In the genomic region with DNA sequence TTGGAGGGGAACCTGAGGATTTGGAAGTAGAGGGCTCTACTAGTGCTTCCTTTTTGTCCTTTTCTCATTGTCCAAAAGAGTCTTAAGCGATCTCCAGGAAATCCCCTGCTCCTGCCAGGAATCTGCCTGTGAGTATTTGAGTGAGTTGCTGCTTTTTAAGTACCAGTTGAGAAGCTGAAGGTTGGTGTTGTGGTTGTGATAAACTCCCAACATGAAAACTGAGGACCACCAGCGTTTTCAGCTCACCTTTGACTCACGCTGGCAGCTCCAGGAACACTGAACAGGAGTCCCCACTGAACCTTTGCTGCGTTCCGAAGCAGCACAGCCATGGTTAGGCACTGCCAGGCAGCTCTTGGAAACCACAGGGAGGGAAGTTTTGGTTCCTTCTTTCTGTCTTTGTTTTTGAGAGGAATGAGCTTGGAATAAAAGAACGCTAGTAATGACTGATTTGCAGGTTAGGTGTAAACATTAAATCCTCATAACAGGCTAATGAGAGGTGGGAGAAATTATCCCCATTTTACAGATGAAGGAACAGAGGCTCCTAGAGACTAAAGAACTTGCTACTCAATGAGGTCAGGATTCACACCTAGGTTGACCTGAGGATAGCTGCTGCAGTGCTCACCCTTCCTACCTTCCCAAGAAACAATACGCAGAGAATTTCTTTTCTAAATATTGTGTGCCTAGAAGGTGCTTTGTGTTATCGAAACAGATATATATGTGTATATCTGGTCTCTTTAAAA, we compare ENCODE assay signal across 9 cellular contexts.
A peak's percentile ranks its signal among the peaks of the same experiment; 100 is the strongest.
DNase-seq lines count a peak whose midpoint lies in the region; ATAC-seq and TF ChIP-seq lines count a peak whose summit lies in the region.
"Had no signal": no experiment of that assay in that cellular context is flagged by ENCODE, and none has a peak within 500 bp of the region (broad histone marks: within the 10 kb centered on the region; RNA-seq: fewer than 3 reads in every experiment).

No MANE protein-coding gene starts in this region.

- H3K9ac ChIP-seq in iPS-20b (ENCODE audit: low read depth, low read length): peak overlapping the region; percentile 44; the same call in 1 of the 2 replicates

- intact Hi-C loops in spleen (cut with DNase I; ENCODE audit: low total_unique reads): no loop called here

- H3K4me3 ChIP-seq in HEK293 (ENCODE audit: low read depth, low read length) (no peak overlapping the region), iPS-20b (ENCODE audit: low read length) (no peak overlapping the region), spleen (peak overlapping the region in 5 of 8 donors; percentile 4 to 38 (median 27))

- no peak for TF ChIP-seq POLR2A in spleen (IDR thresholded peaks at IDR 0.05)

- WGBS in spleen, 5 donors: 38 to 50% (median 44%) methylated on average over 8 of the region's 8 CpGs

- CTCF ChIA-PET in HEK293 (lab: Yijun Ruan, JAX): interaction anchor here (0.6 to 1.8 kb wide), 7 partner anchors 25 to 459 kb away, joined by 3 to 10 read pairs (median 3); no protein-coding TSS in a partner anchor

- POLR2A ChIA-PET in HEK293 (lab: Yijun Ruan, JAX): no interaction called here

- TF ChIP-seq CTCF in HEK293 (tag by site-specific recombination; IDR thresholded peaks at IDR 0.05) (no peak), spleen (IDR thresholded peaks at IDR 0.05 in 8 of 11, conservative IDR thresholded peaks at IDR 0.05 in 3 of 11) (no peak)

- H3K27ac ChIP-seq in HEK293 (ENCODE audit: extremely low read depth, low read depth, low read length): no peak overlapping the region
- H3K27ac ChIP-seq in iPS-20b (ENCODE audit: low read length): peak overlapping the region; percentile 15
- H3K27ac ChIP-seq in spleen: peak overlapping the region in 3 of 8 donors; percentile 33 to 43 (median 40)

- H3K36me3 ChIP-seq in HEK293 (ENCODE audit: control insufficient read depth in 2 of 2, insufficient read depth in 1 of 2, low read length in 2 of 2) (no peaks in the 10 kb centered on the region), iPS-20b (ENCODE audit: insufficient read depth, low read depth, low read length) (no peaks in the 10 kb centered on the region), spleen (no peaks in the 10 kb centered on the region)

- no peaks in the 10 kb centered on the region for H3K9me3 ChIP-seq in HEK293 (ENCODE audit: control insufficient read depth, insufficient read depth, low read depth, low read length)
- no peaks in the 10 kb centered on the region for H3K9me3 ChIP-seq in iPS-20b (ENCODE audit: insufficient read depth, low read depth, low read length)
- H3K9me3 ChIP-seq in spleen: no peaks in the 10 kb centered on the region

- H3K27me3 ChIP-seq in iPS-20b (ENCODE audit: insufficient read depth, low read length): no peaks in the 10 kb centered on the region
- no peaks in the 10 kb centered on the region for H3K27me3 ChIP-seq in spleen (replicated peaks in 1 of 7)

- H3K4me1 ChIP-seq in HEK293 (ENCODE audit: control insufficient read depth, insufficient read depth, low read length) (peaks cover 30% of the 10 kb centered on the region), iPS-20b (ENCODE audit: insufficient read depth, low read length) (peaks cover 13% of the 10 kb centered on the region), spleen (peaks cover 0 to 34% (median 8%) of the 10 kb centered on the region in 6 donors)

- ATAC-seq in GM19328 (IDR thresholded peaks at IDR 0.05; ENCODE audit: unreplicated experiment): no peak
- ATAC-seq in HG02870 (IDR thresholded peaks at IDR 0.05; ENCODE audit: unreplicated experiment): no peak

- DNase-seq in amniotic epithelial cell (ENCODE audit: low read depth): peak; percentile 58
- no peak for DNase-seq in spleen
- DNase-seq in NCI-H2081 treated with DMSO at 0.1 percent for 48 hours (lab: John Stamatoyannopoulos, UW): no peak
- DNase-seq in RPMI8226: no peak
- DNase-seq: NCI-H345 had no signal

TF ChIP-seq in HEK293, 187 proteins besides CTCF, POLR2A, EP300 and RAD21:
- peak; percentile 51; the same call in 1 of the 2 replicates for TF ChIP-seq ZNF600 (tag by site-specific recombination; IDR thresholded peaks at IDR 0.05)
- TF ChIP-seq ZNF335 (tag by site-specific recombination; conservative IDR thresholded peaks at IDR 0.05): no peak
- no peak for TF ChIP-seq ZNF19 (tag by site-specific recombination; IDR thresholded peaks at IDR 0.05; ENCODE audit: low read depth)
TF ChIP-seq in HEK293: peak in this region for 1.

Comparison
In these comparisons a context has a peak if more than half of its experiments do, and no peak if none do; other contexts are left out.
1. H3K4me3 ChIP-seq: peak in spleen (5 of 8); none in HEK293 (single experiment) and iPS-20b (single experiment).